8 cellular contexts compared by ENCODE assay signal in genomic region chr19:55406869-55407624, GRCh38. TPM values are rescaled to one million over a fixed set of nuclear protein-coding genes. Genes with fewer than 3 reads are reported as not detected.
DNase-seq lines count a peak whose midpoint lies in the region; ATAC-seq and TF ChIP-seq lines count a peak whose summit lies in the region.

No MANE protein-coding gene starts in this region.

- H3K27ac Mint-ChIP-seq in activated CD8-positive, alpha-beta T cell treated with anti-CD3 and anti-CD28 coated beads, Interleukin-2, amount 10 ng/mL, durations not matched to agents 7 days and 5 days = peak overlapping the region; percentile 90

- peaks cover 6% of the 10 kb centered on the region for H3K27me3 Mint-ChIP-seq in activated CD8-positive, alpha-beta T cell treated with anti-CD3 and anti-CD28 coated beads, Interleukin-2, amount 10 ng/mL, durations not matched to agents 7 days and 5 days (ENCODE audit: low read depth)

- H3K9me3 Mint-ChIP-seq in activated CD8-positive, alpha-beta T cell treated with anti-CD3 and anti-CD28 coated beads, Interleukin-2, amount 10 ng/mL, durations not matched to agents 7 days and 5 days (ENCODE audit: insufficient read depth) = peaks cover 7% of the 10 kb centered on the region

- peak overlapping the region; percentile 78 for H3K4me3 ChIP-seq in fibroblast of mammary gland (ENCODE audit: control insufficient read depth, low read depth, low read length)
- peak overlapping the region; percentile 76 to 89 for H3K4me3 ChIP-seq in neutrophil (ENCODE audit: low read depth in 1 of 2, low read length in 1 of 2)

- peak overlapping the region; percentile 96 for H3K4me3 Mint-ChIP-seq in activated CD8-positive, alpha-beta T cell treated with anti-CD3 and anti-CD28 coated beads, Interleukin-2, amount 10 ng/mL, durations not matched to agents 7 days and 5 days

- peaks cover 64% of the 10 kb centered on the region for H3K36me3 Mint-ChIP-seq in activated CD8-positive, alpha-beta T cell treated with anti-CD3 and anti-CD28 coated beads, Interleukin-2, amount 10 ng/mL, durations not matched to agents 7 days and 5 days (ENCODE audit: low read depth)

- peak; percentile 56 for DNase-seq in stimulated activated CD4-positive, alpha-beta T cell treated with anti-CD3 and anti-CD28 coated beads, Interleukin-15, amount 100 ng/mL, for 24 hours
- DNase-seq in stimulated activated CD4-positive, alpha-beta T cell treated with anti-CD3 and anti-CD28 coated beads, Interleukin-2, amount 100 ng/mL, for 24 hours = no peak
- DNase-seq in activated CD8-positive, alpha-beta T cell treated with anti-CD3 and anti-CD28 coated beads, Interleukin-2, amount 10 ng/mL, durations not matched to agents 7 days and 5 days = peak; percentile 47
- DNase-seq in fibroblast of mammary gland (ENCODE audit: low read depth) (peak; percentile 41), cerebellar nuclear complex (lab: John Stamatoyannopoulos, UW) (no peak)

- TF ChIP-seq CTCF in fibroblast of mammary gland (conservative IDR thresholded peaks at IDR 0.05; ENCODE audit: control insufficient read depth, insufficient read depth, low read depth, low read length) (no peak), neutrophil (IDR thresholded peaks at IDR 0.05) (no peak)

- peaks cover 48% of the 10 kb centered on the region for H3K4me1 Mint-ChIP-seq in activated CD8-positive, alpha-beta T cell treated with anti-CD3 and anti-CD28 coated beads, Interleukin-2, amount 10 ng/mL, durations not matched to agents 7 days and 5 days (ENCODE audit: low read depth)

- CTCF ChIA-PET in activated CD8-positive, alpha-beta T cell treated with anti-CD3 and anti-CD28 coated beads, Interleukin-2, amount 10 ng/mL, durations not matched to agents 7 days and 5 days (lab: Charles Lee) = interaction anchor here (1.0 to 2.0 kb wide), 4 partner anchors 55 to 115 kb away, joined by 3 to 5 read pairs (median 4); partner anchors contain the start of genes ISOC2 and KMT5C

- no peaks in the 10 kb centered on the region for H3K9me3 ChIP-seq in neutrophil

- peak overlapping the region; percentile 100 for H3K27ac ChIP-seq in neutrophil

- POLR2A ChIA-PET in activated CD8-positive, alpha-beta T cell treated with anti-CD3 and anti-CD28 coated beads, Interleukin-2, amount 10 ng/mL, durations not matched to agents 7 days and 5 days (lab: Charles Lee) = interaction anchor here (0.6 to 10.8 kb wide), 28 partner anchors 9 to 1206 kb away, joined by 3 to 213 read pairs (median 4); partner anchors contain the start of genes FIZ1, KMT5C, NAT14 and PPP6R1

- peaks cover 25 to 26% of the 10 kb centered on the region in 2 experiments for H3K4me1 ChIP-seq in neutrophil (ENCODE audit: control insufficient read depth in 1 of 2, insufficient read depth in 1 of 2, low read depth in 1 of 2, low read length in 1 of 2)

- H3K36me3 ChIP-seq in neutrophil = peaks cover 22% of the 10 kb centered on the region

- ATAC-seq in HG03457 (IDR thresholded peaks at IDR 0.05; ENCODE audit: unreplicated experiment) (peak; percentile 18), HG02884 (IDR thresholded peaks at IDR 0.05; ENCODE audit: unreplicated experiment) (no peak)
- no peak for ATAC-seq in activated CD8-positive, alpha-beta T cell treated with anti-CD3 and anti-CD28 coated beads, Interleukin-2, amount 10 ng/mL, durations not matched to agents 7 days and 5 days

- no peaks in the 10 kb centered on the region for H3K27me3 ChIP-seq in neutrophil

RNA-seq across cellular contexts. Expression of gene UBE2S, which starts 0.5 kb away (rescaled TPM):
- 100 to 1,000 TPM; 333 to 353 TPM for total RNA-seq in activated CD8-positive, alpha-beta T cell treated with anti-CD3 and anti-CD28 coated beads, Interleukin-2, amount 10 ng/mL, durations not matched to agents 7 days and 5 days

RNA-seq across cellular contexts. Expression of gene RPL28, which starts 21.3 kb away (rescaled TPM):
- total RNA-seq in activated CD8-positive, alpha-beta T cell treated with anti-CD3 and anti-CD28 coated beads, Interleukin-2, amount 10 ng/mL, durations not matched to agents 7 days and 5 days = 1,000 to 10,000 TPM; 2,948 to 3,082 TPM

RNA-seq across cellular contexts. Expression of gene TMEM238, which starts 23.0 kb away (rescaled TPM):
- 10 to 100 TPM; 23.6 to 26.7 TPM for total RNA-seq in activated CD8-positive, alpha-beta T cell treated with anti-CD3 and anti-CD28 coated beads, Interleukin-2, amount 10 ng/mL, durations not matched to agents 7 days and 5 days

RNA-seq across cellular contexts. Expression of gene TMEM190, which starts 30.4 kb away (rescaled TPM):
- not detected for total RNA-seq in activated CD8-positive, alpha-beta T cell treated with anti-CD3 and anti-CD28 coated beads, Interleukin-2, amount 10 ng/mL, durations not matched to agents 7 days and 5 days

RNA-seq across cellular contexts. Expression of gene SHISA7, which starts 36.1 kb away (rescaled TPM):
- not detected for total RNA-seq in activated CD8-positive, alpha-beta T cell treated with anti-CD3 and anti-CD28 coated beads, Interleukin-2, amount 10 ng/mL, durations not matched to agents 7 days and 5 days

Comparison
In these comparisons a context has a peak if more than half of its experiments do, and no peak if none do; other contexts are left out.
1. DNase-seq: peak in stimulated activated CD4-positive, alpha-beta T cell treated with anti-CD3 and anti-CD28 coated beads, Interleukin-15, amount 100 ng/mL, for 24 hours (single experiment), activated CD8-positive, alpha-beta T cell treated with anti-CD3 and anti-CD28 coated beads, Interleukin-2, amount 10 ng/mL, durations not matched to agents 7 days and 5 days (single experiment) and fibroblast of mammary gland (single experiment); none in stimulated activated CD4-positive, alpha-beta T cell treated with anti-CD3 and anti-CD28 coated beads, Interleukin-2, amount 100 ng/mL, for 24 hours (0 of 2) and cerebellar nuclear complex (0 of 2).